Comparison of ENCODE assay signal across 12 cellular contexts in the genomic region with DNA sequence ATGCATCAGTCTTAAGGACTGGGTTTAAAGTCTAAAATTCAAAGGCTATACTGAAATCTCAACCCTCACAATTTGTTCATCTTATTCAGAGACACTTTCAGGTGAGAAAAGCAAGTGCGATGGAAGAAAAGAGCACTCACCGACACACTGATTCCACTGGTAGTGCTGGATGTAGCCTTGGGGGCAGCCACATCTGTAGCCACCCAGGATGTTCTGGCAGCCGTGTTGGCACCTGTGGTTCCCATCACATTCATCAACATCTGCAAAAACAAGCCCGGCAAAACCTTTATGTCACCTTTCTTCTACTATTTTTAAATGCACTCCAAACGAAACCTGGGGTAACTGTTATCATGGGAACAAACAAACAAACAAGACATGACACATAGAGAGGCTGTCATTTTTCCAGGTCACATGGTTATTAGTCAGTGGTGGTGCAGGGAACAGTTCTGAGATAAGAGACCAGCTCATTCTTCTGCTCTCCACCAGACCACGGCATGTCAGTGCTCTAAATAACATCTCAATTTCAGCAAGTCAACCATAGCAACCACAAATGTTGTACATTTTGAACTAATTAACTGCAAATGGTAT.
A peak's percentile ranks its signal among the peaks of the same experiment; 100 is the strongest.
DNase-seq lines count a peak whose midpoint lies in the region; ATAC-seq, FAIRE-seq and TF ChIP-seq lines count a peak whose summit lies in the region.
"Had no signal": no experiment of that assay in that cellular context is flagged by ENCODE, and none has a peak within 500 bp of the region (broad histone marks: within the 10 kb centered on the region; RNA-seq: fewer than 3 reads in every experiment).

No MANE protein-coding gene starts in this region.

- H3K4me2 ChIP-seq in keratinocyte (ENCODE audit: control insufficient read depth, extremely low read depth, insufficient read depth, low read depth, low read length) = no peak overlapping the region

- H3K9me3 ChIP-seq in keratinocyte (ENCODE audit: control insufficient read depth, low read depth, low read length) = no peaks in the 10 kb centered on the region
- H3K9me3 ChIP-seq: Caco-2 had no signal

- H3K4me1 Mint-ChIP-seq in Calu3 (ENCODE audit: low read depth, unreplicated experiment) = peaks cover 7% of the 10 kb centered on the region
- H3K4me1 Mint-ChIP-seq: brain had no signal

- DNase-seq in Calu3 (peak; percentile 45), M059J (ENCODE audit: low read depth) (peak; percentile 78), dedifferentiated amniotic fluid mesenchymal stem cell (ENCODE audit: extremely low spot score) (peak; percentile 72), keratinocyte (ENCODE audit: low read depth, low spot score) (no peak), SKM-1 treated with dmso at 0.1 percent for 144 hours (lab: John Stamatoyannopoulos, UW; ENCODE audit: unreplicated experiment) (no peak), NCI-H2227 (lab: John Stamatoyannopoulos, UW; ENCODE audit: unreplicated experiment) (no peak)
- DNase-seq: Caco-2, NCI-H2107 had no signal

- H3K36me3 ChIP-seq in keratinocyte (ENCODE audit: control insufficient read depth in 2 of 2, extremely low read depth in 1 of 2, insufficient read depth in 2 of 2, low read length in 2 of 2) = peaks cover 3 to 4% of the 10 kb centered on the region in 2 experiments

- dilution Hi-C loops in keratinocyte (cut with MboI; ENCODE audit: extremely low pct_ligation_motif_present, low sequenced_read_pairs) = no loop called here

- no peaks in the 10 kb centered on the region for H3K27me3 ChIP-seq in keratinocyte (ENCODE audit: control insufficient read depth, extremely low read depth, insufficient read depth, low read length)

- no peaks in the 10 kb centered on the region for H3K36me3 Mint-ChIP-seq in Calu3 (ENCODE audit: insufficient read depth, unreplicated experiment)

- peak overlapping the region; percentile 17 for H3K27ac ChIP-seq in keratinocyte (ENCODE audit: control insufficient read depth, insufficient read depth, low read length)

- no peaks in the 10 kb centered on the region for H3K79me2 ChIP-seq in keratinocyte (ENCODE audit: control insufficient read depth, insufficient read depth, low read length)

- no peaks in the 10 kb centered on the region for H3K27me3 Mint-ChIP-seq in Calu3 (ENCODE audit: unreplicated experiment)

- H3K9ac ChIP-seq in keratinocyte (ENCODE audit: control insufficient read depth, extremely low read depth, insufficient read depth, low read length) = no peak overlapping the region

- H4K20me1 ChIP-seq in keratinocyte (ENCODE audit: control insufficient read depth, extremely low read depth, insufficient read depth, low read length) = no peaks in the 10 kb centered on the region

- H2AFZ ChIP-seq in keratinocyte (ENCODE audit: control insufficient read depth, low read length) = no peak overlapping the region

- no peaks in the 10 kb centered on the region for H3K4me1 ChIP-seq in keratinocyte (ENCODE audit: control insufficient read depth, extremely low read depth, insufficient read depth, low read length)
- H3K4me1 ChIP-seq: Caco-2 had no signal

- FAIRE-seq in keratinocyte (lab: Jason Lieb, UNC) = no peak

- TF ChIP-seq CTCF in Calu3 (IDR thresholded peaks at IDR 0.05; ENCODE audit: unreplicated experiment) (no peak), keratinocyte (optimal IDR thresholded peaks at IDR 0.05 in 1 of 3, IDR thresholded peaks at IDR 0.05 in 1 of 3, conservative IDR thresholded peaks at IDR 0.05 in 1 of 3; ENCODE audit: extremely low read depth in 1 of 3, insufficient read depth in 2 of 3, low read length in 3 of 3) (no peak)

- H3K4me3 ChIP-seq in keratinocyte (ENCODE audit: control insufficient read depth in 2 of 3, extremely low read depth in 1 of 3, insufficient read depth in 2 of 3, low read depth in 1 of 3, low read length in 3 of 3) = no peak overlapping the region

- no peak for ATAC-seq in esophagus mucosa
- ATAC-seq in GM21619 (IDR thresholded peaks at IDR 0.05; ENCODE audit: unreplicated experiment) = no peak

- H3K9me1 ChIP-seq in keratinocyte (ENCODE audit: control insufficient read depth, extremely low read depth, insufficient read depth, low read length) = no peaks in the 10 kb centered on the region

- intact Hi-C loops in Calu3 (cut with micrococcal nuclease; ENCODE audit: unreplicated experiment) = no loop called here

- BruUV-seq in Calu3 (replicated peaks; lab: Mats Ljungman, UMichigan) = no TSS peak

- CTCF ChIA-PET in Calu3 (lab: Charles Lee) = no interaction called here

- H3K27ac Mint-ChIP-seq in Calu3 (ENCODE audit: unreplicated experiment) = peak overlapping the region; percentile 48
- H3K27ac Mint-ChIP-seq: nephron had no signal

- H3K9me3 Mint-ChIP-seq in Calu3 (ENCODE audit: low read depth, unreplicated experiment) = peaks cover 2% of the 10 kb centered on the region

- no peak overlapping the region for H3K4me3 Mint-ChIP-seq in Calu3 (ENCODE audit: low read depth, unreplicated experiment)
- H3K4me3 Mint-ChIP-seq: brain, nephron had no signal

Comparison
In these comparisons a context has a peak if more than half of its experiments do, and no peak if none do; other contexts are left out.
1. DNase-seq: peak in Calu3 (single experiment), M059J (single experiment) and dedifferentiated amniotic fluid mesenchymal stem cell (single experiment); none in keratinocyte (single experiment), SKM-1 treated with dmso at 0.1 percent for 144 hours (single experiment) and NCI-H2227 (single experiment).